ENCODE assay signal across 29 cellular contexts in genomic region chr4:123767801-123768200, GRCh38.
"Had no signal": no experiment of that assay in that cellular context is flagged by ENCODE, and none has a peak within 500 bp of the region (broad histone marks: within the 10 kb centered on the region; RNA-seq: fewer than 3 reads in every experiment).

No MANE protein-coding gene starts in this region.

- H3K4me3 ChIP-seq: cardiac muscle cell, SJCRH30, SK-N-MC had no signal

- H3K4me1 ChIP-seq: SJCRH30 had no signal

- H3K27me3 ChIP-seq: cardiac muscle cell, SJCRH30 had no signal

- H3K9me3 Mint-ChIP-seq: activated CD4-positive, alpha-beta memory T cell treated with anti-CD3 and anti-CD28 coated beads, Interleukin-2, amount 10 ng/mL, durations not matched to agents 7 days and 5 days; activated naive CD4-positive, alpha-beta T cell treated with anti-CD3 and anti-CD28 coated beads, Interleukin-2, amount 10 ng/mL, durations not matched to agents 7 days and 5 days; activated naive CD8-positive, alpha-beta T cell treated with anti-CD3 and anti-CD28 coated beads, Interleukin-2, amount 50 U/mL, for 24 hours; central memory CD8-positive, alpha-beta T cell had no signal

- H3K27me3 Mint-ChIP-seq: activated CD4-positive, alpha-beta memory T cell treated with anti-CD3 and anti-CD28 coated beads, Interleukin-2, amount 10 ng/mL, durations not matched to agents 7 days and 5 days; activated naive CD4-positive, alpha-beta T cell treated with anti-CD3 and anti-CD28 coated beads, Interleukin-2, amount 10 ng/mL, durations not matched to agents 7 days and 5 days; activated naive CD8-positive, alpha-beta T cell treated with anti-CD3 and anti-CD28 coated beads, Interleukin-2, amount 50 U/mL, for 24 hours; central memory CD8-positive, alpha-beta T cell had no signal

- H3K4me3 Mint-ChIP-seq: activated CD4-positive, alpha-beta memory T cell treated with anti-CD3 and anti-CD28 coated beads, Interleukin-2, amount 10 ng/mL, durations not matched to agents 7 days and 5 days; activated CD8-positive, alpha-beta memory T cell treated with anti-CD3 and anti-CD28 coated beads, Interleukin-2, amount 10 ng/mL, durations not matched to agents 7 days and 5 days; activated naive CD4-positive, alpha-beta T cell treated with anti-CD3 and anti-CD28 coated beads, Interleukin-2, amount 10 ng/mL, durations not matched to agents 7 days and 5 days; activated naive CD8-positive, alpha-beta T cell; activated naive CD8-positive, alpha-beta T cell treated with anti-CD3 and anti-CD28 coated beads, Interleukin-2, amount 50 U/mL, for 24 hours; central memory CD8-positive, alpha-beta T cell had no signal

- H3K4me1 Mint-ChIP-seq: activated CD4-positive, alpha-beta memory T cell treated with anti-CD3 and anti-CD28 coated beads, Interleukin-2, amount 10 ng/mL, durations not matched to agents 7 days and 5 days; activated CD8-positive, alpha-beta memory T cell treated with anti-CD3 and anti-CD28 coated beads, Interleukin-2, amount 10 ng/mL, durations not matched to agents 7 days and 5 days; activated naive CD4-positive, alpha-beta T cell treated with anti-CD3 and anti-CD28 coated beads, Interleukin-2, amount 10 ng/mL, durations not matched to agents 7 days and 5 days; activated naive CD8-positive, alpha-beta T cell treated with anti-CD3 and anti-CD28 coated beads, Interleukin-2, amount 50 U/mL, for 24 hours; central memory CD8-positive, alpha-beta T cell had no signal

- DNase-seq: activated CD4-positive, alpha-beta memory T cell treated with anti-CD3 and anti-CD28 coated beads, Interleukin-2, amount 10 ng/mL, durations not matched to agents 7 days and 5 days; activated CD4-positive, alpha-beta T cell treated with anti-CD3 and anti-CD28 coated beads for 1 hour; activated CD4-positive, alpha-beta T cell treated with anti-CD3 and anti-CD28 coated beads for 48 hours; activated CD4-positive, CD25-positive, alpha-beta regulatory T cell; activated CD8-positive, alpha-beta memory T cell treated with anti-CD3 and anti-CD28 coated beads for 24 hours; activated CD8-positive, alpha-beta memory T cell treated with anti-CD3 and anti-CD28 coated beads, Interleukin-2, amount 10 ng/mL, durations not matched to agents 7 days and 5 days; activated CD8-positive, alpha-beta memory T cell treated with anti-CD3 and anti-CD28 coated beads, Interleukin-2, amount 50 U/mL, for 48 hours; activated effector memory CD4-positive, alpha-beta T cell treated with Interleukin-2 at 50 U/mL for 16 hours; activated naive CD4-positive, alpha-beta T cell treated with anti-CD3 and anti-CD28 coated beads, Interleukin-2, amount 10 ng/mL, durations not matched to agents 7 days and 5 days; activated naive CD8-positive, alpha-beta T cell treated with anti-CD3 and anti-CD28 coated beads, Interleukin-2, amount 50 U/mL, for 24 hours; activated T-cell treated with anti-CD3 and anti-CD28 coated beads, Interleukin-2, amount 50 U/mL, for 48 hours; amniotic stem cell; aorta; NCI-H1105 treated with DMSO at 0.1 percent for 48 hours; NCI-H1436; NCI-H1694; NCI-H1930; NCI-H2081 treated with DMSO at 0.1 percent for 48 hours; NCI-H345; NCI-H524 treated with DMSO at 0.1 percent for 48 hours; SHP77; SJCRH30; T1000; WERI-Rb-1 had no signal

- H3K27ac Mint-ChIP-seq: activated CD4-positive, alpha-beta memory T cell treated with anti-CD3 and anti-CD28 coated beads, Interleukin-2, amount 10 ng/mL, durations not matched to agents 7 days and 5 days; activated CD8-positive, alpha-beta memory T cell treated with anti-CD3 and anti-CD28 coated beads, Interleukin-2, amount 10 ng/mL, durations not matched to agents 7 days and 5 days; activated naive CD4-positive, alpha-beta T cell treated with anti-CD3 and anti-CD28 coated beads, Interleukin-2, amount 10 ng/mL, durations not matched to agents 7 days and 5 days; activated naive CD8-positive, alpha-beta T cell; activated naive CD8-positive, alpha-beta T cell treated with anti-CD3 and anti-CD28 coated beads, Interleukin-2, amount 50 U/mL, for 24 hours had no signal

- ATAC-seq: activated CD8-positive, alpha-beta memory T cell treated with anti-CD3 and anti-CD28 coated beads, Interleukin-2, amount 10 ng/mL, durations not matched to agents 7 days and 5 days; activated naive CD8-positive, alpha-beta T cell treated with anti-CD3 and anti-CD28 coated beads, Interleukin-2, amount 50 U/mL, for 24 hours; Panc1 had no signal

- H3K36me3 Mint-ChIP-seq: activated CD8-positive, alpha-beta memory T cell treated with anti-CD3 and anti-CD28 coated beads, Interleukin-2, amount 10 ng/mL, durations not matched to agents 7 days and 5 days; activated naive CD4-positive, alpha-beta T cell treated with anti-CD3 and anti-CD28 coated beads, Interleukin-2, amount 10 ng/mL, durations not matched to agents 7 days and 5 days; activated naive CD8-positive, alpha-beta T cell had no signal

- H3K36me3 ChIP-seq: cardiac muscle cell, SJCRH30, WERI-Rb-1 had no signal

- H3K27ac ChIP-seq: cardiac muscle cell, SJCRH30, SK-N-MC, WERI-Rb-1 had no signal
